In the genomic region with DNA sequence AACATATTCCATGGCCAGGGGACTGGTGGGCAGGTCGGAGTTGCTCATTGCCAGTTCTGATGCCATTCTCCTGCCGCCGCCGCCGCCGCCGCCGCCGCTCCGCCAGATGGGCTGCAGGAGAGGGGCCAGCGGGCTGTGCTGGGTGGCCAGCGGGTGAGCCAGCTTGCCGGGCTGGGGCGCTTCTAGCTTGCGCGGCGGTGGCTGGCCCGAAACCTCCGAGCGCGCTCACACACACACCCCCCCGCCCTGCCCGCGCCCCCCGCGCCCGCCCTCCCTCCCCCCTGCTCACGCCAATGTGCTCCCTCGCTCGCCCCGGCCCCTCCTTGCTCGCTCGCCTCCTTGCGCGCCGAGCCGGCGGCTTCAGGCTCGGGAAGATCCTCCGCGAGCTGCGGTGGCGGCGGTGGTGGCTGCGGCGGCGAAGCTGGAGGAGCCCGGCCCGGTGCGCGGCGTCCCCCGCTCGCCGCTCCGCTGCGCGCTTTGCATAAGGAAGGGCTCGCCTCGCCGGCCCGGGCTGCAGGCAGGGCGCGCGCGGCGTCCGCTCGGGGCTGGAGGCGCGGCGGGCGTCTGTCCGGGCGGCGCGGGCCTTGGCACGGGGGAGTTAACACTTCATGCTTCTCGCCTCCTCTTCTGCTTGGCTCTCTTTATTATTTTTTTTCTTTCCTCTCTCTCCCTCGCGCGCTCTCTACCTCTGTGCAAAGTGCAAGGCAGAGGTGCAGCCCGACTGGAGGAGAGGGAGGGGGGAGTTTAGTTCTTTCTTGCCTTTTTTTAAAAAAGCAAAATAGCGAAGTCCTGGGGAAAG, we compare ENCODE assay signal across 8 cellular contexts. TPM values are rescaled to one million over a fixed set of nuclear protein-coding genes. Genes with fewer than 3 reads are reported as not detected.
A peak's percentile ranks its signal among the peaks of the same experiment; 100 is the strongest.
DNase-seq lines count a peak whose midpoint lies in the region; ATAC-seq and TF ChIP-seq lines count a peak whose summit lies in the region.

No MANE protein-coding gene starts in this region.

- no peak overlapping the region for H4K12ac ChIP-seq in trophoblast cell (ENCODE audit: low read depth, low read length)

- no peak overlapping the region for H2AK5ac ChIP-seq in trophoblast cell (ENCODE audit: low read length)

- H3K9ac ChIP-seq in trophoblast cell (ENCODE audit: low read length) = peak overlapping the region; percentile 76

- WGBS in trophoblast cell (ENCODE audit: extremely low coverage, insufficient coverage, insufficient read length) = no CpG with 5 or more reads among the region's 84 CpGs

- DNase-seq in C1 segment of cervical spinal cord (lab: John Stamatoyannopoulos, UW) (peak in 12 of 14 donors; percentile 37 to 87 (median 74)), H7 (peak; percentile 85), OCI-LY7 (ENCODE audit: low spot score) (peak; percentile 31), left ventricle myocardium superior (peak; percentile 82), trophoblast cell (peak; percentile 53)

- peaks cover 7% of the 10 kb centered on the region for H3K4me1 ChIP-seq in OCI-LY7 (ENCODE audit: insufficient read depth, low read length, poor library complexity, severe bottlenecking)
- H3K4me1 ChIP-seq in trophoblast cell (ENCODE audit: control insufficient read depth in 1 of 2, insufficient read depth in 2 of 2, low read length in 2 of 2) = peaks cover 0 to 4% of the 10 kb centered on the region in 2 experiments

- H3K36me3 ChIP-seq in H7 (replicated peaks; ENCODE audit: control insufficient read depth, insufficient read depth, low read length) (no peaks in the 10 kb centered on the region), OCI-LY7 (ENCODE audit: insufficient read depth, low read length) (no peaks in the 10 kb centered on the region), trophoblast cell (ENCODE audit: control insufficient read depth in 1 of 2, insufficient read depth in 2 of 2, low read length in 2 of 2) (peaks cover 0 to 2% of the 10 kb centered on the region in 2 experiments)

- H3K4ac ChIP-seq in trophoblast cell (ENCODE audit: low read depth, low read length) = no peak overlapping the region

- peak overlapping the region; percentile 84 for H3K18ac ChIP-seq in trophoblast cell (ENCODE audit: low read length)

- H3K9me3 ChIP-seq in OCI-LY7 (ENCODE audit: low read length) (no peaks in the 10 kb centered on the region), trophoblast cell (ENCODE audit: insufficient read depth, low read depth, low read length) (no peaks in the 10 kb centered on the region)

- peaks cover 12% of the 10 kb centered on the region for H3K79me1 ChIP-seq in trophoblast cell (ENCODE audit: low read length)

- peak overlapping the region; percentile 52 for H2BK5ac ChIP-seq in trophoblast cell (ENCODE audit: low read depth, low read length, poor library complexity)

- no TSS peak for BruUV-seq in OCI-LY7 (replicated peaks; lab: Mats Ljungman, UMichigan)

- ATAC-seq in left ventricle myocardium superior = peak; percentile 63
- ATAC-seq in HG03432 (IDR thresholded peaks at IDR 0.05; ENCODE audit: unreplicated experiment) = no peak
- ATAC-seq in GM19023 (IDR thresholded peaks at IDR 0.05; ENCODE audit: unreplicated experiment) = no peak

- no peak overlapping the region for H2BK120ac ChIP-seq in trophoblast cell (ENCODE audit: insufficient read depth, low read length, poor library complexity)

- no peak overlapping the region for H3K23ac ChIP-seq in trophoblast cell (ENCODE audit: low read length)

- H3K4me2 ChIP-seq in OCI-LY7 (ENCODE audit: low read length) (peak overlapping the region; percentile 62), trophoblast cell (ENCODE audit: low read length) (peak overlapping the region; percentile 87)

- H3K27me3 ChIP-seq in H7 (ENCODE audit: control insufficient read depth, insufficient read depth, low read length) (peaks cover 19% of the 10 kb centered on the region), trophoblast cell (ENCODE audit: insufficient read depth, low read length) (peaks cover 6% of the 10 kb centered on the region)

- H2AFZ ChIP-seq in OCI-LY7 (ENCODE audit: low read length) = no peak overlapping the region; the same call in 1 of the 2 replicates
- H2AFZ ChIP-seq in trophoblast cell (ENCODE audit: insufficient read depth, low read length, poor library complexity) = peak overlapping the region; percentile 56

- CTCF ChIA-PET in OCI-LY7 (lab: Charles Lee; ENCODE audit: unreplicated experiment) = no interaction called here

- H3K4me3 ChIP-seq in H7 (ENCODE audit: insufficient read depth, low read depth, low read length) (peak overlapping the region; percentile 63), OCI-LY7 (ENCODE audit: low read depth, low read length, poor library complexity, severe bottlenecking) (peak overlapping the region; percentile 44), trophoblast cell (ENCODE audit: low read depth, low read length) (peak overlapping the region; percentile 90)

- H2BK12ac ChIP-seq in trophoblast cell (ENCODE audit: low read length) = no peak overlapping the region

- H4K91ac ChIP-seq in trophoblast cell (ENCODE audit: low read depth, low read length) = peak overlapping the region; percentile 58

- no peak for TF ChIP-seq CTCF in OCI-LY7 (conservative IDR thresholded peaks at IDR 0.05; ENCODE audit: low read length)

- H3K27ac ChIP-seq in OCI-LY7 (ENCODE audit: low read depth, low read length, poor library complexity, severe bottlenecking) = no peak overlapping the region
- H3K27ac ChIP-seq in angular gyrus (ENCODE audit: low read depth, low read length) = peak overlapping the region; percentile 79
- H3K27ac ChIP-seq in trophoblast cell (ENCODE audit: low read depth, low read length) = peak overlapping the region; percentile 33

- POLR2A ChIA-PET in OCI-LY7 (lab: Charles Lee) = no interaction called here

- H4K8ac ChIP-seq in trophoblast cell (ENCODE audit: low read depth, low read length) = peak overlapping the region; percentile 41

- intact Hi-C loops in OCI-LY7 (cut with micrococcal nuclease; ENCODE audit: unreplicated experiment) = loop anchor here (10.0 kb wide), 1 partner anchor 1475 kb away; no protein-coding TSS in a partner anchor
- intact Hi-C loops in left ventricle myocardium superior (cut with micrococcal nuclease) = loop anchor here (5.0 kb wide), 1 partner anchor 1098 kb away; no protein-coding TSS in a partner anchor

- H3K9me2 ChIP-seq in OCI-LY7 (ENCODE audit: insufficient read depth, low read length) = no peaks in the 10 kb centered on the region

- H3K79me2 ChIP-seq in OCI-LY7 (ENCODE audit: insufficient read depth, low read depth, low read length) (no peaks in the 10 kb centered on the region), trophoblast cell (ENCODE audit: control insufficient read depth, insufficient read depth, low read length, poor library complexity) (peaks cover 5% of the 10 kb centered on the region)

- H4K20me1 ChIP-seq in OCI-LY7 (ENCODE audit: insufficient read depth, low read length) = no peaks in the 10 kb centered on the region

- peak overlapping the region; percentile 73 for H3K14ac ChIP-seq in trophoblast cell (ENCODE audit: low read length)

RNA-seq across cellular contexts. Expression of gene MAF, which starts 0.5 kb away (rescaled TPM):
- total RNA-seq in H7 (2014; rRNA removed; shearing (Covaris generic)) = 1.9 and 5.4 TPM in 2 replicates
- not detected in 2 replicates for total RNA-seq in OCI-LY7 (2014; rRNA removed; shearing (Covaris generic))
- total RNA-seq in OCI-LY7 (2022) = not detected in 2 replicates
- 18.8 TPM for total RNA-seq in left ventricle myocardium superior
- 13.3 and 14.9 TPM in 2 replicates for polyA plus RNA-seq in trophoblast cell (2013)

Comparison
In these comparisons a context has a peak if more than half of its experiments do, and no peak if none do; other contexts are left out.
1. DNase-seq: peak in every context shown above with its lines; median percentile 85 in H7; 82 in left ventricle myocardium superior; 74 in C1 segment of cervical spinal cord; 53 in trophoblast cell; 31 in OCI-LY7.